1 cellular context compared by ENCODE assay signal in the genomic region with DNA sequence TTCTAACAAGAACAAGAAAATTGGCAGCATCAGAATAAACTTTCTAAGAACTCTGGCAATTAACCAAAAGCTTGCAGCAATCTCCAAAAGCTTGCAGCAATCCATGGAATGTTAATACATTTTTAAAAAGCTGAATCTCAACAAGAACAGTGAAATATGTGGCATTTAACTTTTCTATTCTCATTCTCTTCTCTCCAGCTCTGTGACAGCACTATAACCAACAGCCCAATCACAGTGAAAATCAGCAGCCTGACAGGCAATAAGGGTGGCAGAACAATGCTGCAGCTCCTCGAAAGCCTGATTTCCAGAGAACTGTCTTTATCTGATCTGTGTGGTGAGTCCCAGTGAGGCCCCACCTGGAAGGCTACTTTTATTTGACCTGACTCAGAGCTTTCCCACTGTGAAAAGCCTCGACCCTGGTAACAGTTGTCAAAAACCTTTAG.
A peak's percentile ranks its signal among the peaks of the same experiment; 100 is the strongest.
TF ChIP-seq lines count a peak whose summit lies in the region.

No MANE protein-coding gene starts in this region.

TF ChIP-seq in SK-N-SH, 30 proteins besides CTCF, POLR2A, EP300 and RAD21 (continued from another document):
- no peak for TF ChIP-seq REST (IDR thresholded peaks at IDR 0.05; ENCODE audit: low read depth, low read length)
- TF ChIP-seq NFIC (IDR thresholded peaks at IDR 0.05; ENCODE audit: borderline replicate concordance): peak; percentile 34
- peak; percentile 38; the same call in 1 of the 2 replicates for TF ChIP-seq TEAD4 (IDR thresholded peaks at IDR 0.05; ENCODE audit: borderline replicate concordance, insufficient read depth)
- 0 out of 2 replicates have a peak, but pooled peaks have one; percentile 18 for TF ChIP-seq SIN3A (IDR thresholded peaks at IDR 0.05; ENCODE audit: borderline replicate concordance, low read depth, low read length)
